In the genomic region with DNA sequence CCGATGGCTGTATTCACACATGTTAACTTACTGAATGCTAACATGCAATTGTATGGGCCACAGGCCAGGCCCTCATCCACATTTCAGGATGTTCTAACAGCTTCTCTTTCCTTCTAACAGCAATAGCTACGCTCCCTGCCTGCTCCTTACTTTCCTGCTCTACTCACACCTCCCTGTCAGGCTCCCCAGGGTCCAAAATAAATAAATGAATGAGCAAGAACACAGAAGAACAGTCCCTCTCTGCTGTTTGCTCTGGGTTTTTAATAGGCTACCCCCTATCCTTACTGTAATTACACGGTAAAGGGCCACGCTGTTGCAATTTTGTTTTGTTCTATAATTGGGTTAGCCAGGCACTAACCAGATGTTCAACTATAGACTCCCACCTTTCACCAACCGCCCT, we compare ENCODE assay signal across 1 cellular context.
TF ChIP-seq lines count a peak whose summit lies in the region.

No MANE protein-coding gene starts in this region.

TF ChIP-seq in HepG2, 621 proteins besides CTCF, POLR2A, EP300 and RAD21:
- TF ChIP-seq ARHGAP35 (CRISPR knock-in tag; IDR thresholded peaks at IDR 0.05; ENCODE audit: borderline replicate concordance) (no peak), RBM22 (optimal IDR thresholded peaks at IDR 0.05; ENCODE audit: low read length) (peak; percentile 80), SRF (IDR thresholded peaks at IDR 0.05; ENCODE audit: low read depth, low read length) (no peak), POLR2AphosphoS5 (IDR thresholded peaks at IDR 0.05; ENCODE audit: low read depth, low read length) (no peak), GABPB1 (CRISPR knock-in tag; IDR thresholded peaks at IDR 0.05) (no peak)
